In the genomic region with DNA sequence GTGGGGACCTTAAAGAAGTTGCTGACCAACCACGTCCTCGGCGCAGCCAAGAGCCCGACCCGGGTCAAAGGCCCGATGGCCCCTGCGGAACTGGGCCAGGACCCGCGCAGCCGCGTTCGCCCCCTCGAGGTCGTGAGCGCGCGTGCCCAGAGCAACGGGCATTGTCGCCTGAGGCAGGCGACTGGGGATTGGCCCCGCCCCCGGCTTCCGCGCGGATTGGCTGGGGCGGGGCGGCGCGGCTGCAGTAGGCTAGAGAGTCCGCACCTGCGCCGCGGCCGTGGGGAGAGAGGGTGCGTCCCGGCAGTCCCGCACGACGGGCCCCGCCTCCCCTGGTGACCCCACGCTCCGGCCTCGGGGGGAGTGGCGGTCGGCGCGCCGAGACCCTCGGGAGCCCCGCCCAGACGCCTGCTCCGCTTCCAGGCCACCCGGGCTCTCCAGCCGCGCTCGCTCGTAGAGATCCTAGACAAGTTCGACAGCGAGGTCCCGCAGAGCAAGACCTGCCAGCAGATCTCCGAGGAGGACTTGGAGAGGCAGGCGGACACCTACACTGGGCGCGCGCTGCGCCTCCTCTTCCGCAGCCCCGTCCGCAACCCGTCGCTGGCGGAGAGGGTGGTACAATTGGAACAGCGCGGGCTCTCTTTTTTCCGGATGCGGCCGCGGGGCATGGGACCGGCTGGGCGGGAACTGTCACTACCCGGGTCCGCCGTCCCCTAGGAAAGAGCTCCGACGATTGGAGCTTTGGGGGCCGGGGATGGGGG, we compare ENCODE assay signal across 8 cellular contexts. TPM values are rescaled to one million over a fixed set of nuclear protein-coding genes. Genes with fewer than 3 reads are reported as not detected.
A peak's percentile ranks its signal among the peaks of the same experiment; 100 is the strongest.
DNase-seq lines count a peak whose midpoint lies in the region; ATAC-seq, FAIRE-seq and TF ChIP-seq lines count a peak whose summit lies in the region.

No MANE protein-coding gene starts in this region.

- DNase-seq in NCI-H146 treated with DMSO at 0.1 percent for 48 hours (lab: John Stamatoyannopoulos, UW; ENCODE audit: unreplicated experiment) (peak; percentile 58), GM12878 (ENCODE audit: low read depth, low spot score) (peak; percentile 39), immature natural killer cell (peak; percentile 77 to 81 (median 81))
- DNase-seq in T-helper 2 cell treated with Interferon-gamma antibody and Interleukin-4, amounts not matched to agents 5 μg/mL and 100 μg/mL, for 36 hours (ENCODE audit: low spot score), result peak; percentile 86
- DNase-seq in stimulated activated CD4-positive, alpha-beta T cell treated with anti-CD3 and anti-CD28 coated beads, Interleukin-1b, Interleukin-23, amount 100 ng/mL, for 4 hours (ENCODE audit: low read depth in 2 of 2), result peak; percentile 49 to 81

- H3K27me3 Mint-ChIP-seq in T-helper 2 cell treated with Interferon-gamma antibody and Interleukin-4, amounts not matched to agents 5 μg/mL and 100 μg/mL, for 36 hours (ENCODE audit: low read depth), result no peaks in the 10 kb centered on the region
- H3K27me3 Mint-ChIP-seq in immature natural killer cell (ENCODE audit: low read depth in 3 of 3), result peaks cover 0 to 2% (median 1%) of the 10 kb centered on the region in 3 donors

- peak overlapping the region; percentile 48 for H3K9ac ChIP-seq in GM12878 (ENCODE audit: control insufficient read depth, insufficient read depth, low read length)

- H3K27ac Mint-ChIP-seq in T-helper 2 cell treated with Interferon-gamma antibody and Interleukin-4, amounts not matched to agents 5 μg/mL and 100 μg/mL, for 36 hours, result peak overlapping the region; percentile 93
- peak overlapping the region; percentile 48 to 84 (median 76) for H3K27ac Mint-ChIP-seq in immature natural killer cell

- H2AFZ ChIP-seq in GM12878 (ENCODE audit: control insufficient read depth, low read depth, low read length), result peak overlapping the region; percentile 84

- H3K4me1 ChIP-seq in GM12878 (ENCODE audit: control insufficient read depth, insufficient read depth, low read length), result no peaks in the 10 kb centered on the region; the same call in 1 of the 2 replicates

- H3K36me3 ChIP-seq in GM12878 (ENCODE audit: control insufficient read depth in 2 of 2, insufficient read depth in 2 of 2, low read length in 1 of 2), result peaks cover 0 to 3% of the 10 kb centered on the region in 2 experiments; a peak in 2 of 4 replicates

- ATAC-seq in HG02642 (IDR thresholded peaks at IDR 0.05; ENCODE audit: poor library complexity, unreplicated experiment), result peak; percentile 79
- ATAC-seq in GM12878, result peak; percentile 97
- ATAC-seq in HG03139 (IDR thresholded peaks at IDR 0.05; ENCODE audit: unreplicated experiment), result no peak

- no peaks in the 10 kb centered on the region for H3K9me3 ChIP-seq in GM12878 (replicated peaks; ENCODE audit: control insufficient read depth, insufficient read depth, low read length)

- intact Hi-C loops in GM12878 (cut with micrococcal nuclease; ENCODE audit: unreplicated experiment), result no loop called here

- H3K27me3 ChIP-seq in GM12878 (replicated peaks in 1 of 2; ENCODE audit: control insufficient read depth in 2 of 2, insufficient read depth in 2 of 2, low read length in 1 of 2), result no peaks in the 10 kb centered on the region

- peak overlapping the region; percentile 75; the same call in 1 of the 2 replicates for H3K4me3 ChIP-seq in GM12878

- BruUV-seq in GM12878 (replicated peaks; lab: Mats Ljungman, UMichigan), result no TSS peak

- H3K4me1 Mint-ChIP-seq in T-helper 2 cell treated with Interferon-gamma antibody and Interleukin-4, amounts not matched to agents 5 μg/mL and 100 μg/mL, for 36 hours (ENCODE audit: low read depth), result peaks cover 19% of the 10 kb centered on the region
- H3K4me1 Mint-ChIP-seq in immature natural killer cell, result peaks cover 13 to 16% of the 10 kb centered on the region in 2 donors

- FAIRE-seq in GM12878 (lab: Jason Lieb, UNC), result no peak

- peaks cover 4% of the 10 kb centered on the region for H3K36me3 Mint-ChIP-seq in T-helper 2 cell treated with Interferon-gamma antibody and Interleukin-4, amounts not matched to agents 5 μg/mL and 100 μg/mL, for 36 hours (ENCODE audit: low read depth)
- H3K36me3 Mint-ChIP-seq in immature natural killer cell, result no peaks in the 10 kb centered on the region

- TF ChIP-seq POLR2A in GM12878 (IDR thresholded peaks at IDR 0.05; ENCODE audit: low read depth, low read length), result peak; percentile 79

- RAD21 ChIA-PET in GM12878 (lab: Charles Lee; ENCODE audit: unreplicated experiment), result interaction anchor here (1.5 kb wide), 1 partner anchor 16 kb away, joined by 4 read pairs; a partner anchor contains a TSS

- no peaks in the 10 kb centered on the region for H4K20me1 ChIP-seq in GM12878 (ENCODE audit: control insufficient read depth, insufficient read depth)

- TF ChIP-seq EP300 in GM12878 (IDR thresholded peaks at IDR 0.05; ENCODE audit: borderline replicate concordance in 1 of 2, control insufficient read depth in 1 of 2, low read depth in 2 of 2, low read length in 2 of 2), result no peak

- POLR2A ChIA-PET in GM12878 (lab: Charles Lee), result interaction anchor here (1.1 kb wide), 1 partner anchor 70 kb away, joined by 4 read pairs; no protein-coding TSS in a partner anchor

- no peaks in the 10 kb centered on the region for H3K9me3 Mint-ChIP-seq in T-helper 2 cell treated with Interferon-gamma antibody and Interleukin-4, amounts not matched to agents 5 μg/mL and 100 μg/mL, for 36 hours
- H3K9me3 Mint-ChIP-seq in immature natural killer cell, result no peaks in the 10 kb centered on the region

- H3K4me2 ChIP-seq in GM12878 (ENCODE audit: control insufficient read depth, insufficient read depth), result peak overlapping the region; percentile 93

- 3% methylated on average over 69 of the region's 86 CpGs for WGBS in GM12878 (ENCODE audit: insufficient coverage, insufficient replicate concordance, low lambda C conversion rate, missing lambda C conversion rate)

- in situ Hi-C loops in GM12878 (cut with MboI), result no loop called here

- H3K79me2 ChIP-seq in GM12878 (ENCODE audit: control insufficient read depth, insufficient read depth, low read length), result peaks cover 2% of the 10 kb centered on the region

- no peak overlapping the region for H3K27ac ChIP-seq in GM12878 (ENCODE audit: control insufficient read depth, insufficient read depth)

- SMC1A ChIA-PET in GM12878 (lab: Charles Lee; ENCODE audit: uncharacterized antibody, unreplicated experiment), result interaction anchor here (0.9 kb wide), 1 partner anchor 15 kb away, joined by 3 read pairs; no protein-coding TSS in a partner anchor

- CTCF ChIA-PET in GM12878 (lab: Yijun Ruan, JAX), result interaction anchor here (0.6 to 1.6 kb wide), 5 partner anchors 11 to 73 kb away, joined by 3 to 4 read pairs (median 3); a partner anchor contains a TSS

- TF ChIP-seq CTCF in GM12872 (IDR thresholded peaks at IDR 0.05; ENCODE audit: insufficient read depth, low read depth, low read length), result peak; percentile 41; the same call in 2 of the 3 replicates
- peak in 2 of 3 experiments; percentile 21 to 44; a peak in 3 of 6 replicates for TF ChIP-seq CTCF in GM12878 (IDR thresholded peaks at IDR 0.05 in 2 of 3, conservative IDR thresholded peaks at IDR 0.05 in 1 of 3; ENCODE audit: control insufficient read depth in 2 of 3, extremely low read depth in 1 of 3, insufficient read depth in 1 of 3, low read depth in 3 of 3, low read length in 3 of 3)

- no peak for TF ChIP-seq RAD21 in GM12878 (IDR thresholded peaks at IDR 0.05; ENCODE audit: insufficient read depth, low read depth, low read length)

- peak overlapping the region; percentile 89 for H3K4me3 Mint-ChIP-seq in T-helper 2 cell treated with Interferon-gamma antibody and Interleukin-4, amounts not matched to agents 5 μg/mL and 100 μg/mL, for 36 hours
- H3K4me3 Mint-ChIP-seq in immature natural killer cell, result peak overlapping the region; percentile 78 to 92 (median 85)

RNA-seq across cellular contexts. Expression of a gene that starts 8.3 kb away (rescaled TPM):
- 209 and 222 TPM in 2 replicates for total RNA-seq in GM12878 (2013; cell fraction: nucleolus; rRNA removed)
- total RNA-seq in GM12878 (2014; rRNA removed), result 27.5 and 32.3 TPM in 2 replicates
- 27.1 and 29.0 TPM in 2 replicates for total RNA-seq in GM12878 (2014; rRNA removed; fragmentation: Illumina TruSeq; extraction: Trizol)
- 45.1 and 47.3 TPM in 2 replicates for total RNA-seq in GM12878 (2021)
- 15.9 TPM for polyA plus RNA-seq in GM12878 (2011; ENCODE audit: low read depth)
- 32.4 and 57.0 TPM in 2 replicates for polyA plus RNA-seq in GM12878 (2011; rRNA removed)
- polyA plus RNA-seq in GM12878 (2011; cell fraction: cytosol; rRNA removed), result 52.5 and 59.8 TPM in 2 replicates
- 243 and 264 TPM in 2 replicates for polyA plus RNA-seq in GM12878 (2011; cell fraction: nucleus; rRNA removed)
- polyA plus RNA-seq in GM12878 (2012), result 30.2 and 32.0 TPM in 2 replicates
- polyA plus RNA-seq in GM12878 (2014; fragmentation: Illumina TruSeq; extraction: Trizol), result 32.9 and 40.6 TPM in 2 replicates
- polyA plus RNA-seq in GM12878 (2014; fragmentation: Nextera tagmentation; extraction: Ambion mirVana), result 1 to 10 TPM; 3.5 to 5.7 TPM
- 56.8 and 63.5 TPM in 2 replicates for polyA plus RNA-seq in GM12878 (2014; rRNA removed)
- polyA plus RNA-seq in GM12878 (2016; fragmentation: Nextera tagmentation; extraction: Ambion mirVana), result 10 to 100 TPM; 39.4 to 46.7 TPM
- polyA minus RNA-seq in GM12878 (2011; rRNA and poly(A)+ RNA removed), result 58.5 and 59.1 TPM in 2 replicates
- 11.9 and 12.9 TPM in 2 replicates for polyA minus RNA-seq in GM12878 (2011; cell fraction: cytosol; rRNA and poly(A)+ RNA removed)
- polyA minus RNA-seq in GM12878 (2011; cell fraction: nucleus; rRNA and poly(A)+ RNA removed), result 64.8 and 107 TPM in 2 replicates
- 10 to 100 TPM; 13.9 to 54.6 (median 14.5) TPM for polyA plus RNA-seq in immature natural killer cell

RNA-seq across cellular contexts. Expression of a gene that starts 15.4 kb away (rescaled TPM):
- 3.6 and 5.4 TPM in 2 replicates for total RNA-seq in GM12878 (2013; cell fraction: nucleolus; rRNA removed)
- total RNA-seq in GM12878 (2014; rRNA removed) (70.2 and 109 TPM in 2 replicates), GM12878 (2014; rRNA removed; fragmentation: Illumina TruSeq; extraction: Trizol) (12.9 and 17.1 TPM in 2 replicates), GM12878 (2021) (81.4 and 90.1 TPM in 2 replicates)
- 15.5 TPM for polyA plus RNA-seq in GM12878 (2011; ENCODE audit: low read depth)
- polyA plus RNA-seq in GM12878 (2011; rRNA removed) (8.8 and 20.8 TPM in 2 replicates), GM12878 (2014; fragmentation: Illumina TruSeq; extraction: Trizol) (0.33 and 3.9 TPM in 2 replicates), GM12878 (2014; fragmentation: Nextera tagmentation; extraction: Ambion mirVana) (10 to 100 TPM in 1 of 2 experiments, 1 to 10 TPM in 1; 3.0 to 17.8 TPM), GM12878 (2014; rRNA removed) (97.9 and 134 TPM in 2 replicates), GM12878 (2016; fragmentation: Nextera tagmentation; extraction: Ambion mirVana) (100 to 1,000 TPM; 191 to 214 TPM), immature natural killer cell (100 to 1,000 TPM; 119 to 227 (median 178) TPM)
- 29.8 and 63.0 TPM in 2 replicates for polyA plus RNA-seq in GM12878 (2011; cell fraction: cytosol; rRNA removed)
- polyA plus RNA-seq in GM12878 (2011; cell fraction: nucleus; rRNA removed), result 16.4 and 22.6 TPM in 2 replicates
- 49.9 and 87.0 TPM in 2 replicates for polyA plus RNA-seq in GM12878 (2012)
- polyA minus RNA-seq in GM12878 (2011; rRNA and poly(A)+ RNA removed), result 14.3 and 25.4 TPM in 2 replicates
- 12.2 and 12.8 TPM in 2 replicates for polyA minus RNA-seq in GM12878 (2011; cell fraction: cytosol; rRNA and poly(A)+ RNA removed)
- polyA minus RNA-seq in GM12878 (2011; cell fraction: nucleus; rRNA and poly(A)+ RNA removed), result 4.4 and 8.3 TPM in 2 replicates

RNA-seq across cellular contexts. Expression of a gene that starts 25.0 kb away (rescaled TPM):
- total RNA-seq in GM12878 (2013; cell fraction: nucleolus; rRNA removed), result 0.32 and 0.69 TPM in 2 replicates
- total RNA-seq in GM12878 (2014; rRNA removed) (0.05 TPM in 1 of 2 replicates, not detected in the other), GM12878 (2014; rRNA removed; fragmentation: Illumina TruSeq; extraction: Trizol) (not detected in 2 replicates), GM12878 (2021) (0.18 and 0.29 TPM in 2 replicates)
- polyA plus RNA-seq in GM12878 (2011; ENCODE audit: low read depth), result not detected
- polyA plus RNA-seq in GM12878 (2011; rRNA removed) (0.04 TPM in 1 of 2 replicates, not detected in the other), GM12878 (2014; fragmentation: Illumina TruSeq; extraction: Trizol) (0.04 TPM in 1 of 2 replicates, not detected in the other), GM12878 (2014; fragmentation: Nextera tagmentation; extraction: Ambion mirVana) (not detected), GM12878 (2014; rRNA removed) (0.04 and 0.32 TPM in 2 replicates), GM12878 (2016; fragmentation: Nextera tagmentation; extraction: Ambion mirVana) (not detected), immature natural killer cell (under 1 TPM in 1 of 3 donors, not detected in 2; 0.13 TPM)
- polyA plus RNA-seq in GM12878 (2011; cell fraction: cytosol; rRNA removed), result 0.09 and 0.13 TPM in 2 replicates
- polyA plus RNA-seq in GM12878 (2011; cell fraction: nucleus; rRNA removed), result 0.39 and 0.50 TPM in 2 replicates
- 0.06 TPM in 1 of 2 replicates, not detected in the other for polyA plus RNA-seq in GM12878 (2012)
- 0.10 TPM in 1 of 2 replicates, not detected in the other for polyA minus RNA-seq in GM12878 (2011; rRNA and poly(A)+ RNA removed)
- polyA minus RNA-seq in GM12878 (2011; cell fraction: cytosol; rRNA and poly(A)+ RNA removed), result not detected in 2 replicates
- polyA minus RNA-seq in GM12878 (2011; cell fraction: nucleus; rRNA and poly(A)+ RNA removed), result 0.19 and 0.24 TPM in 2 replicates

RNA-seq across cellular contexts. Expression of a gene that starts 27.7 kb away (rescaled TPM):
- total RNA-seq in GM12878 (2013; cell fraction: nucleolus; rRNA removed), result 37.4 and 44.8 TPM in 2 replicates
- 64.1 and 75.4 TPM in 2 replicates for total RNA-seq in GM12878 (2014; rRNA removed)
- 10.1 and 12.0 TPM in 2 replicates for total RNA-seq in GM12878 (2014; rRNA removed; fragmentation: Illumina TruSeq; extraction: Trizol)
- 55.7 and 58.4 TPM in 2 replicates for total RNA-seq in GM12878 (2021)
- polyA plus RNA-seq in GM12878 (2011; ENCODE audit: low read depth), result 4.8 TPM
- 6.3 and 18.3 TPM in 2 replicates for polyA plus RNA-seq in GM12878 (2011; rRNA removed)
- 31.1 and 59.0 TPM in 2 replicates for polyA plus RNA-seq in GM12878 (2011; cell fraction: cytosol; rRNA removed)
- 60.2 and 70.8 TPM in 2 replicates for polyA plus RNA-seq in GM12878 (2011; cell fraction: nucleus; rRNA removed)
- polyA plus RNA-seq in GM12878 (2012), result 27.7 and 31.7 TPM in 2 replicates
- polyA plus RNA-seq in GM12878 (2014; fragmentation: Illumina TruSeq; extraction: Trizol), result 2.1 and 8.4 TPM in 2 replicates
- 1 to 10 TPM in 1 of 2 experiments, under 1 TPM in 1; 1.00 to 4.4 TPM for polyA plus RNA-seq in GM12878 (2014; fragmentation: Nextera tagmentation; extraction: Ambion mirVana)
- polyA plus RNA-seq in GM12878 (2014; rRNA removed), result 72.1 and 83.6 TPM in 2 replicates
- 10 to 100 TPM; 68.5 to 77.6 TPM for polyA plus RNA-seq in GM12878 (2016; fragmentation: Nextera tagmentation; extraction: Ambion mirVana)
- polyA minus RNA-seq in GM12878 (2011; rRNA and poly(A)+ RNA removed), result 5.0 and 15.1 TPM in 2 replicates
- polyA minus RNA-seq in GM12878 (2011; cell fraction: cytosol; rRNA and poly(A)+ RNA removed), result 8.5 and 15.4 TPM in 2 replicates
- 22.6 and 40.6 TPM in 2 replicates for polyA minus RNA-seq in GM12878 (2011; cell fraction: nucleus; rRNA and poly(A)+ RNA removed)
- 10 to 100 TPM; 46.7 to 61.7 (median 47.7) TPM for polyA plus RNA-seq in immature natural killer cell
